2 cellular contexts compared by ENCODE assay signal in genomic region chr3:143182861-143183667, GRCh38.
TF ChIP-seq lines count a peak whose summit lies in the region.

No MANE protein-coding gene starts in this region.

TF ChIP-seq in HepG2, 621 proteins besides CTCF, POLR2A, EP300 and RAD21:
- TF ChIP-seq ZBTB39 (CRISPR knock-in tag; IDR thresholded peaks at IDR 0.05) (no peak), CEBPB (IDR thresholded peaks at IDR 0.05; ENCODE audit: borderline replicate concordance, low read depth, low read length) (peak; percentile 31; the same call in 1 of the 2 replicates)

TF ChIP-seq in SK-N-SH, 30 proteins besides CTCF, POLR2A, EP300 and RAD21:
- no peak for TF ChIP-seq ZBTB33 (IDR thresholded peaks at IDR 0.05; ENCODE audit: borderline replicate concordance, low read depth)
- no peak for TF ChIP-seq USF1 (IDR thresholded peaks at IDR 0.05; ENCODE audit: borderline replicate concordance, low read depth)
